Comparison of ENCODE assay signal across 24 cellular contexts in the genomic region with DNA sequence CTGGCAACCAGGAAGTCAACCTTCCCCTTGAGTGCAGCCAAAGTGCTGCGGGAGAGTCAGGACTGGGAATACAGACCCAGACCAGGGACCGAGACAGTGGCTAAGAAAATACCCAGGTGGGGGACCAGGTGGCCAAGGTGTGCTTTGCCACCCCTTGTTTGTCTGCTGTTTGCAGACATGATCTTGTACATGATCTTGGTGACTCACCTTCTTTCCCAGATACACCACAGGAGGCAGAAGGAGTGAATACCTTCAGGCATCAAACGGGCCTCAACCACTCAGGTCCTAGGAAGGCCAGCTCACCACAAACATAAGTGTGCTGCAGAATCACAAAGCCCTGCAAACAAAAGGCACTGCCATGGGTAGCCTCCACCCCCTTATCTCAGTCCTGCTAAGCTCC.
DNase-seq lines count a peak whose midpoint lies in the region; ATAC-seq, FAIRE-seq and TF ChIP-seq lines count a peak whose summit lies in the region.
"Had no signal": no experiment of that assay in that cellular context is flagged by ENCODE, and none has a peak within 500 bp of the region (broad histone marks: within the 10 kb centered on the region; RNA-seq: fewer than 3 reads in every experiment).

No MANE protein-coding gene starts in this region.

- no peaks in the 10 kb centered on the region for H3K79me2 ChIP-seq in PC-3 (ENCODE audit: low read length)
- no peaks in the 10 kb centered on the region for H3K79me2 ChIP-seq in astrocyte (ENCODE audit: insufficient read depth, low read length)

- H3K27me3 Mint-ChIP-seq in astrocyte (ENCODE audit: low read depth, unreplicated experiment) (peaks cover 24% of the 10 kb centered on the region), osteocyte (ENCODE audit: unreplicated experiment) (no peaks in the 10 kb centered on the region)
- H3K27me3 Mint-ChIP-seq: CD4-positive, CD25-positive, alpha-beta regulatory T cell had no signal

- H3K4me1 Mint-ChIP-seq in astrocyte (ENCODE audit: low read depth, unreplicated experiment) (peaks cover 5% of the 10 kb centered on the region), osteocyte (ENCODE audit: unreplicated experiment) (no peaks in the 10 kb centered on the region)
- H3K4me1 Mint-ChIP-seq: CD4-positive, CD25-positive, alpha-beta regulatory T cell; CD8-positive, alpha-beta memory T cell; GM23338 had no signal

- H3K4me1 ChIP-seq in PC-3 (ENCODE audit: insufficient read depth, low read length) (no peaks in the 10 kb centered on the region), astrocyte (ENCODE audit: insufficient read depth, low read length) (no peaks in the 10 kb centered on the region)
- H3K4me1 ChIP-seq: BE2C had no signal

- DNase-seq in PC-3 (peak; percentile 12), astrocyte (ENCODE audit: low read depth) (no peak), osteocyte (ENCODE audit: extremely low spot score, unreplicated experiment) (peak; percentile 38), DMS53 (lab: John Stamatoyannopoulos, UW) (no peak)
- DNase-seq in stimulated activated CD8-positive, alpha-beta memory T cell treated with anti-CD3 and anti-CD28 coated beads, Interleukin-4, amount 100 ng/mL, for 48 hours = no peak
- DNase-seq: ACHN; BE2C; C1 segment of cervical spinal cord; CD4-positive, CD25-positive, alpha-beta regulatory T cell; CD8-positive, alpha-beta memory T cell; COR-L47; DMS 273 treated with DMSO at 0.1 percent for 48 hours; HCEC 1CT; IMR-90 had no signal

- H3K27ac Mint-ChIP-seq in astrocyte (ENCODE audit: unreplicated experiment) (no peak overlapping the region), osteocyte (ENCODE audit: unreplicated experiment) (no peak overlapping the region)
- H3K27ac Mint-ChIP-seq: CD4-positive, CD25-positive, alpha-beta regulatory T cell; CD8-positive, alpha-beta memory T cell; GM23338 had no signal

- H3K36me3 Mint-ChIP-seq in astrocyte (ENCODE audit: low read depth, unreplicated experiment) (no peaks in the 10 kb centered on the region), osteocyte (ENCODE audit: unreplicated experiment) (no peaks in the 10 kb centered on the region)
- H3K36me3 Mint-ChIP-seq: CD4-positive, CD25-positive, alpha-beta regulatory T cell; CD8-positive, alpha-beta memory T cell had no signal

- no peak overlapping the region for H3K4me3 Mint-ChIP-seq in astrocyte (ENCODE audit: unreplicated experiment)
- H3K4me3 Mint-ChIP-seq in osteocyte (ENCODE audit: unreplicated experiment) = no peak overlapping the region
- H3K4me3 Mint-ChIP-seq: CD4-positive, CD25-positive, alpha-beta regulatory T cell; CD8-positive, alpha-beta memory T cell; GM23338 had no signal

- intact Hi-C loops in PC-3 (cut with micrococcal nuclease) = no loop called here

- no peak overlapping the region for H3K27ac ChIP-seq in PC-3 (ENCODE audit: low read length)
- H3K27ac ChIP-seq in astrocyte (ENCODE audit: low read depth, low read length) = no peak overlapping the region
- H3K27ac ChIP-seq: HL-60 had no signal

- POLR2A ChIA-PET in PC-3 (lab: Charles Lee; ENCODE audit: unreplicated experiment) = no interaction called here

- no peaks in the 10 kb centered on the region for H3K9me2 ChIP-seq in PC-3 (replicated peaks; ENCODE audit: low read length)

- H3K9ac ChIP-seq in PC-3 (ENCODE audit: low read length) (no peak overlapping the region), astrocyte (ENCODE audit: low read length) (no peak overlapping the region)

- CTCF ChIA-PET in PC-3 (lab: Charles Lee) = no interaction called here

- H4K20me1 ChIP-seq in PC-3 (ENCODE audit: low read length) = no peaks in the 10 kb centered on the region
- H4K20me1 ChIP-seq in astrocyte (ENCODE audit: insufficient read depth, low read length) = no peaks in the 10 kb centered on the region

- H3K9me3 ChIP-seq in PC-3 (ENCODE audit: low read length) (no peaks in the 10 kb centered on the region), astrocyte (ENCODE audit: insufficient read depth, low read depth, low read length) (no peaks in the 10 kb centered on the region)
- H3K9me3 ChIP-seq: BE2C had no signal

- H3K36me3 ChIP-seq in PC-3 (ENCODE audit: low read depth, low read length) (no peaks in the 10 kb centered on the region), astrocyte (ENCODE audit: insufficient read depth, low read length) (no peaks in the 10 kb centered on the region)
- H3K36me3 ChIP-seq: BE2C had no signal

- no peak for ATAC-seq in PC-3
- ATAC-seq in esophagus mucosa = peak; percentile 35
- ATAC-seq in GM21825 (IDR thresholded peaks at IDR 0.05; ENCODE audit: unreplicated experiment) = no peak
- ATAC-seq: GM23338 had no signal

- no peak overlapping the region for H3K4me2 ChIP-seq in PC-3 (ENCODE audit: low read length)
- H3K4me2 ChIP-seq in astrocyte (ENCODE audit: low read length) = no peak overlapping the region
- H3K4me2 ChIP-seq: GM23338 had no signal

- H2AFZ ChIP-seq in PC-3 (ENCODE audit: low read length) = no peak overlapping the region
- no peak overlapping the region for H2AFZ ChIP-seq in astrocyte (ENCODE audit: low read depth, low read length)
- H2AFZ ChIP-seq: GM23338 had no signal

- H3K4me3 ChIP-seq in PC-3 (ENCODE audit: low read length) (no peak overlapping the region), astrocyte (ENCODE audit: insufficient read depth, low read depth, low read length) (no peak overlapping the region)
- H3K4me3 ChIP-seq: GM23338 had no signal

- TF ChIP-seq CTCF in PC-3 (conservative IDR thresholded peaks at IDR 0.05; ENCODE audit: low read depth, low read length) (no peak), astrocyte (IDR thresholded peaks at IDR 0.05; ENCODE audit: insufficient read depth, low read depth, low read length) (no peak), osteocyte (IDR thresholded peaks at IDR 0.05) (no peak)

- BruUV-seq in PC-3 (replicated peaks; lab: Mats Ljungman, UMichigan) = no TSS peak

- H3F3A ChIP-seq in PC-3 (ENCODE audit: low read length, unreplicated experiment) = no peaks in the 10 kb centered on the region

- peak; percentile 71 for FAIRE-seq in astrocyte (lab: Jason Lieb, UNC)
- FAIRE-seq: A204.1, G401.6, GM12891, GM19239, H54, HTR-8/SVneo had no signal

- H3K27me3 ChIP-seq in PC-3 (ENCODE audit: low read length) = no peaks in the 10 kb centered on the region
- H3K27me3 ChIP-seq in astrocyte (ENCODE audit: insufficient read depth, low read length) = no peaks in the 10 kb centered on the region
- H3K27me3 ChIP-seq: BE2C had no signal

- peaks cover 1% of the 10 kb centered on the region for H3K9me3 Mint-ChIP-seq in astrocyte (ENCODE audit: unreplicated experiment)
- peaks cover 44% of the 10 kb centered on the region for H3K9me3 Mint-ChIP-seq in osteocyte (ENCODE audit: unreplicated experiment)

Comparison
In these comparisons a context has a peak if more than half of its experiments do, and no peak if none do; other contexts are left out.
1. DNase-seq: peak in PC-3 (single experiment) and osteocyte (single experiment); none in astrocyte (single experiment), DMS53 (single experiment) and stimulated activated CD8-positive, alpha-beta memory T cell treated with anti-CD3 and anti-CD28 coated beads, Interleukin-4, amount 100 ng/mL, for 48 hours (single experiment).